Comparison of ENCODE assay signal across 11 cellular contexts in the genomic region with DNA sequence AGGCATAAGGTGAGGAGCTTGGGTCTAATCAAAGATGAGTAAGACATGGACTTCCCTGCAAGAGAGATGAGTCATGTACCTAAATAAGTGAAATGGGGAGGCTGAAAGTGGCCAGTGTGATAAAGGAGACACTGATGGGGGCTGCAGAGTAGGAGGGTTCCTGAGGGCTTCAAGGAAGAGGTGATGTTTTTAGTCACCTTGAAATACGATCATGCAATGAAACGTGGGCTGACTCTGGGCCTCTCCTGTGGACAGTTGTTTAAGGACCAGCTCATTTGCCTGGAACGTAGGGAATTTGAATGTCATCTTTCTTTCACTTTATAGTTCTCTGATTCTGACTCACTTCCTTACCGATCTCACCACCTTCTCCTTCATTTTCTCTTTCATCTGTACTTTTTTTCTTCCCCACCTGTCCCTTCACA. TPM values are rescaled to one million over a fixed set of nuclear protein-coding genes. Genes with fewer than 3 reads are reported as not detected.
DNase-seq lines count a peak whose midpoint lies in the region; ATAC-seq and TF ChIP-seq lines count a peak whose summit lies in the region.
"Had no signal": no experiment of that assay in that cellular context is flagged by ENCODE, and none has a peak within 500 bp of the region (broad histone marks: within the 10 kb centered on the region; RNA-seq: fewer than 3 reads in every experiment).

No MANE protein-coding gene starts in this region.

- 66% methylated on average over 4 of the region's 4 CpGs for WGBS in mammary epithelial cell (ENCODE audit: low coverage, missing lambda C conversion rate)

- no peaks in the 10 kb centered on the region for H4K20me1 ChIP-seq in mammary epithelial cell (ENCODE audit: insufficient read depth, low read length)

- TF ChIP-seq CTCF in GM12865 (IDR thresholded peaks at IDR 0.05; ENCODE audit: insufficient read depth, low read depth, low read length, missing control alignments) = no peak
- TF ChIP-seq CTCF in mammary epithelial cell (conservative IDR thresholded peaks at IDR 0.05 in 1 of 2, IDR thresholded peaks at IDR 0.05 in 1 of 2; ENCODE audit: extremely low read depth in 1 of 2, insufficient read depth in 1 of 2, low read depth in 1 of 2, low read length in 2 of 2) = no peak

- no TSS peak for BruUV-seq in mammary epithelial cell (replicated peaks; lab: Mats Ljungman, UMichigan)

- in situ Hi-C loops in mammary epithelial cell (cut with MboI; ENCODE audit: low sequenced_read_pairs in 2 of 2) = no loop called here

- H3K9me3 ChIP-seq in mammary epithelial cell (replicated peaks; ENCODE audit: insufficient read depth, low read length) (no peaks in the 10 kb centered on the region), SJCRH30 (replicated peaks) (no peaks in the 10 kb centered on the region)

- H3K36me3 ChIP-seq in mammary epithelial cell (ENCODE audit: insufficient read depth, low read length) (no peaks in the 10 kb centered on the region), SJCRH30 (no peaks in the 10 kb centered on the region)

- CTCF ChIA-PET in mammary epithelial cell (lab: Charles Lee; ENCODE audit: low non-redundant PET) = no interaction called here

- no peak overlapping the region for H2AFZ ChIP-seq in mammary epithelial cell (ENCODE audit: low read depth, low read length)

- dilution Hi-C loops in mammary epithelial cell (cut with HindIII; ENCODE audit: low sequenced_read_pairs) = no loop called here

- intact Hi-C loops in mammary epithelial cell (cut with micrococcal nuclease) = no loop called here

- no peaks in the 10 kb centered on the region for H3K4me1 ChIP-seq in mammary epithelial cell (ENCODE audit: insufficient read depth, low read length)
- no peaks in the 10 kb centered on the region; the same call in 1 of the 2 replicates for H3K4me1 ChIP-seq in SJCRH30

- H3K4me3 ChIP-seq in GM12865 (ENCODE audit: low read depth, low read length) (no peak overlapping the region), mammary epithelial cell (replicated peaks in 1 of 3; ENCODE audit: insufficient read depth in 1 of 3, low read depth in 2 of 3, low read length in 3 of 3) (no peak overlapping the region), SJCRH30 (no peak overlapping the region)

- no peak overlapping the region for H3K27ac ChIP-seq in mammary epithelial cell (ENCODE audit: insufficient read depth, low read depth, low read length)
- no peak overlapping the region for H3K27ac ChIP-seq in SJCRH30

- H3K79me2 ChIP-seq in mammary epithelial cell (ENCODE audit: insufficient read depth, low read length) = no peaks in the 10 kb centered on the region

- peak; percentile 77 for ATAC-seq in GM21529 (IDR thresholded peaks at IDR 0.05; ENCODE audit: unreplicated experiment)
- ATAC-seq in GM19035 (IDR thresholded peaks at IDR 0.05; ENCODE audit: unreplicated experiment) = no peak

- H3K4me2 ChIP-seq in mammary epithelial cell (ENCODE audit: insufficient read depth, low read depth, low read length) = no peak overlapping the region

- H3K9ac ChIP-seq in mammary epithelial cell (ENCODE audit: insufficient read depth, low read length) = no peak overlapping the region

- H3K27me3 ChIP-seq in mammary epithelial cell (ENCODE audit: insufficient read depth, low read length) (no peaks in the 10 kb centered on the region), SJCRH30 (no peaks in the 10 kb centered on the region; the same call in 1 of the 2 replicates)

- DNase-seq in GM12865 (ENCODE audit: low read depth) (peak; percentile 27), HT1080 (ENCODE audit: low read depth) (peak; percentile 97), mammary epithelial cell (peak; percentile 41), islet precursor cell (no peak), midbrain (lab: John Stamatoyannopoulos, UW) (no peak), SJCRH30 (no peak)
- DNase-seq: activated effector memory CD4-positive, alpha-beta T cell treated with anti-CD3 and anti-CD28 coated beads, Interleukin-2, amount 50 U/mL, for 16 hours; NCI-H446 treated with DMSO at 0.1 percent for 48 hours had no signal

RNA-seq across cellular contexts. Expression of gene CPLX2, which starts 49.6 kb away (rescaled TPM):
- total RNA-seq in HT1080 (2014; rRNA removed; shearing (Covaris generic)) = not detected in 2 replicates
- polyA plus RNA-seq in HT1080 (2015; cell fraction: cytosol; rRNA removed) = not detected in 2 replicates
- not detected in 2 replicates for polyA plus RNA-seq in HT1080 (2015; cell fraction: nucleus; rRNA removed)
- total RNA-seq in mammary epithelial cell = not detected
- not detected for polyA plus RNA-seq in mammary epithelial cell
- polyA minus RNA-seq in mammary epithelial cell = not detected
- total RNA-seq in SJCRH30 (2014; rRNA removed; shearing (Covaris generic)) = not detected in 2 replicates
- total RNA-seq: mesothelial cell of epicardium had no signal

Comparison
In these comparisons a context has a peak if more than half of its experiments do, and no peak if none do; other contexts are left out.
1. DNase-seq: peak in GM12865 (single experiment), HT1080 (single experiment) and mammary epithelial cell (single experiment); none in islet precursor cell (single experiment), midbrain (single experiment) and SJCRH30 (0 of 2).